ENCODE assay signal across 1 cellular context in the genomic region with DNA sequence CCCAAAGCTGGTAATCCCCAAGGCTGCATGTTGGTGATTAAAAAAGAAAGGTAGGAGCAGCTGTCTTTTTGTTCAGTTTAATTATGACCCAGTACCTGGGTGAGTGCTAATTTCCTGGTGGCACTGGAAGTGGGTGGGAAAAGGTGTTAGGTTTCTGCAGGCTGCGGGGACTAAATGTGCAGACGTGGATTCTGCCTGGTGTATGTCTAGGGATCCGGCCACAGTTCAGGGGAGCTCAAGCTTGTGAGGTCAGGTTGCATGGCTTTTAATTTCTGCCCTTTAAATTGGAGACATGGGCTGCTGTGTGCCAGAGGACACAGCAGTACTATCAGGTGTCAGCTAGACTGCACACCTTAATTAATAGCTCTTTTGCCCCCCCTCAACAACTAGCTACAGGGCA.
TF ChIP-seq lines count a peak whose summit lies in the region.

No MANE protein-coding gene starts in this region.

TF ChIP-seq in WTC11, 78 proteins besides CTCF, POLR2A, EP300 and RAD21 (continued from another document):
- TF ChIP-seq ZNF512 (CRISPR knock-in tag; IDR thresholded peaks at IDR 0.05; ENCODE audit: borderline replicate concordance) = no peak
